In genomic region chr1:179955731-179956130, GRCh38 we compare ENCODE assay signal across 1 cellular context.
TF ChIP-seq lines count a peak whose summit lies in the region.

No MANE protein-coding gene starts in this region.

TF ChIP-seq in HepG2, 621 proteins besides CTCF, POLR2A, EP300 and RAD21 (continued from another document):
- TF ChIP-seq RBFOX2 (IDR thresholded peaks at IDR 0.05; ENCODE audit: low read depth, low read length) = no peak
- TF ChIP-seq KLF6 (CRISPR knock-in tag; IDR thresholded peaks at IDR 0.05) = no peak
- TF ChIP-seq NR2F2 (IDR thresholded peaks at IDR 0.05; ENCODE audit: borderline replicate concordance, low read depth) = no peak
- no peak for TF ChIP-seq ZBTB21 (CRISPR knock-in tag; IDR thresholded peaks at IDR 0.05)
- TF ChIP-seq NR3C1 (CRISPR knock-in tag; IDR thresholded peaks at IDR 0.05) = no peak
